Comparison of ENCODE assay signal across 10 cellular contexts in genomic region chr7:32299133-32299702, GRCh38.
DNase-seq lines count a peak whose midpoint lies in the region; ATAC-seq and TF ChIP-seq lines count a peak whose summit lies in the region.
"Had no signal": no experiment of that assay in that cellular context is flagged by ENCODE, and none has a peak within 500 bp of the region (broad histone marks: within the 10 kb centered on the region; RNA-seq: fewer than 3 reads in every experiment).

No MANE protein-coding gene starts in this region.

- H3K23ac ChIP-seq in mesenchymal stem cell (ENCODE audit: low read length in 2 of 2): no peak overlapping the region

- H3K9me3 ChIP-seq in mesenchymal stem cell (ENCODE audit: control insufficient read depth, low read length) (no peaks in the 10 kb centered on the region), upper lobe of left lung (no peaks in the 10 kb centered on the region)
- no peaks in the 10 kb centered on the region for H3K9me3 ChIP-seq in CD4-positive, alpha-beta T cell (ENCODE audit: control insufficient read depth, low read length)

- H3K79me1 ChIP-seq in mesenchymal stem cell (replicated peaks; ENCODE audit: low read length, poor library complexity, severe bottlenecking): no peaks in the 10 kb centered on the region

- no peaks in the 10 kb centered on the region for H3K9me3 Mint-ChIP-seq in activated CD8-positive, alpha-beta T cell treated with anti-CD3 and anti-CD28 coated beads, Interleukin-2, amount 10 ng/mL, durations not matched to agents 7 days and 5 days (ENCODE audit: insufficient read depth)
- no peaks in the 10 kb centered on the region for H3K9me3 Mint-ChIP-seq in activated CD8-positive, alpha-beta T cell treated with anti-CD3 and anti-CD28 coated beads for 36 hours
- no peaks in the 10 kb centered on the region for H3K9me3 Mint-ChIP-seq in dendritic cell treated with granulocyte-macrophage colony-stimulating factor and Interleukin-4, amounts not matched to agents 40 ng/mL and 50 ng/mL, for 4 days
- H3K9me3 Mint-ChIP-seq in CD4-positive, alpha-beta T cell: no peaks in the 10 kb centered on the region

- no peak overlapping the region for H4K8ac ChIP-seq in mesenchymal stem cell (ENCODE audit: low read length)

- TF ChIP-seq CTCF in activated CD8-positive, alpha-beta T cell treated with anti-CD3 and anti-CD28 coated beads for 36 hours (IDR thresholded peaks at IDR 0.05): no peak
- TF ChIP-seq CTCF in upper lobe of left lung (IDR thresholded peaks at IDR 0.05): no peak
- no peak for TF ChIP-seq CTCF in CD4-positive, alpha-beta T cell (IDR thresholded peaks at IDR 0.05)

- POLR2A ChIA-PET in activated CD8-positive, alpha-beta T cell treated with anti-CD3 and anti-CD28 coated beads, Interleukin-2, amount 10 ng/mL, durations not matched to agents 7 days and 5 days (lab: Charles Lee): no interaction called here
- POLR2A ChIA-PET in activated CD8-positive, alpha-beta T cell treated with anti-CD3 and anti-CD28 coated beads for 36 hours (lab: Charles Lee): no interaction called here
- POLR2A ChIA-PET in CD4-positive, alpha-beta T cell (lab: Charles Lee): no interaction called here

- peak overlapping the region; percentile 34 for H3K4me3 Mint-ChIP-seq in activated CD8-positive, alpha-beta T cell treated with anti-CD3 and anti-CD28 coated beads, Interleukin-2, amount 10 ng/mL, durations not matched to agents 7 days and 5 days
- no peak overlapping the region for H3K4me3 Mint-ChIP-seq in activated CD8-positive, alpha-beta T cell treated with anti-CD3 and anti-CD28 coated beads for 36 hours
- peak overlapping the region; percentile 54 for H3K4me3 Mint-ChIP-seq in dendritic cell treated with granulocyte-macrophage colony-stimulating factor and Interleukin-4, amounts not matched to agents 40 ng/mL and 50 ng/mL, for 4 days
- no peak overlapping the region for H3K4me3 Mint-ChIP-seq in CD4-positive, alpha-beta T cell

- no peak overlapping the region for H2BK15ac ChIP-seq in mesenchymal stem cell (ENCODE audit: low read depth, poor library complexity, severe bottlenecking)

- intact Hi-C loops in activated CD8-positive, alpha-beta T cell treated with anti-CD3 and anti-CD28 coated beads for 36 hours (cut with micrococcal nuclease): no loop called here
- intact Hi-C loops in dendritic cell treated with granulocyte-macrophage colony-stimulating factor and Interleukin-4, amounts not matched to agents 40 ng/mL and 50 ng/mL, for 4 days (cut with micrococcal nuclease): no loop called here
- intact Hi-C loops in CD4-positive, alpha-beta T cell (cut with DNase I, micrococcal nuclease): no loop called here

- H2BK120ac ChIP-seq in mesenchymal stem cell (ENCODE audit: low read depth, low read length): no peak overlapping the region

- no peak overlapping the region for H3K27ac ChIP-seq in mesenchymal stem cell (ENCODE audit: low read length, poor library complexity, severe bottlenecking)
- H3K27ac ChIP-seq in upper lobe of left lung: no peak overlapping the region
- H3K27ac ChIP-seq in CD4-positive, alpha-beta T cell (ENCODE audit: low read depth, low read length): no peak overlapping the region
- H3K27ac ChIP-seq: C4-2B had no signal

- peak overlapping the region; percentile 78 for H3K4me2 ChIP-seq in mesenchymal stem cell (ENCODE audit: low read length, poor library complexity, severe bottlenecking)

- no peaks in the 10 kb centered on the region for H3K36me3 ChIP-seq in mesenchymal stem cell (ENCODE audit: control insufficient read depth in 1 of 2, insufficient read depth in 2 of 2, low read depth in 1 of 2, low read length in 2 of 2)
- no peaks in the 10 kb centered on the region for H3K36me3 ChIP-seq in upper lobe of left lung

- H3K4ac ChIP-seq in mesenchymal stem cell (ENCODE audit: low read depth in 1 of 2, low read length in 2 of 2): no peak overlapping the region

- ATAC-seq in activated CD8-positive, alpha-beta T cell treated with anti-CD3 and anti-CD28 coated beads, Interleukin-2, amount 10 ng/mL, durations not matched to agents 7 days and 5 days: no peak
- no peak for ATAC-seq in activated CD8-positive, alpha-beta T cell treated with anti-CD3 and anti-CD28 coated beads for 36 hours
- peak in 1 of 2 donors; percentile 36 for ATAC-seq in upper lobe of left lung (ENCODE audit: low FRiP score in 2 of 2)
- ATAC-seq in CD4-positive, alpha-beta T cell (ENCODE audit: poor library complexity): no peak

- H3K4me1 Mint-ChIP-seq in activated CD8-positive, alpha-beta T cell treated with anti-CD3 and anti-CD28 coated beads, Interleukin-2, amount 10 ng/mL, durations not matched to agents 7 days and 5 days (ENCODE audit: low read depth): peaks cover 3% of the 10 kb centered on the region
- H3K4me1 Mint-ChIP-seq in activated CD8-positive, alpha-beta T cell treated with anti-CD3 and anti-CD28 coated beads for 36 hours (ENCODE audit: low read depth): peaks cover 10% of the 10 kb centered on the region
- H3K4me1 Mint-ChIP-seq in dendritic cell treated with granulocyte-macrophage colony-stimulating factor and Interleukin-4, amounts not matched to agents 40 ng/mL and 50 ng/mL, for 4 days (ENCODE audit: low read depth): peaks cover 13% of the 10 kb centered on the region
- H3K4me1 Mint-ChIP-seq in CD4-positive, alpha-beta T cell (ENCODE audit: low read depth): peaks cover 10% of the 10 kb centered on the region

- no peak for DNase-seq in activated CD8-positive, alpha-beta T cell treated with anti-CD3 and anti-CD28 coated beads, Interleukin-2, amount 10 ng/mL, durations not matched to agents 7 days and 5 days
- no peak for DNase-seq in activated CD8-positive, alpha-beta T cell treated with anti-CD3 and anti-CD28 coated beads for 36 hours
- peak; percentile 1 for DNase-seq in mesenchymal stem cell
- no peak for DNase-seq in upper lobe of left lung
- DNase-seq in ureter (ENCODE audit: low spot score): no peak
- DNase-seq in CD4-positive, alpha-beta T cell: no peak
- no peak for DNase-seq in activated effector memory CD4-positive, alpha-beta T cell treated with anti-CD3 and anti-CD28 coated beads, Interleukin-2, amount 50 U/mL, for 16 hours
- DNase-seq: HCEC 1CT had no signal

- CTCF ChIA-PET in activated CD8-positive, alpha-beta T cell treated with anti-CD3 and anti-CD28 coated beads, Interleukin-2, amount 10 ng/mL, durations not matched to agents 7 days and 5 days (lab: Charles Lee): no interaction called here
- CTCF ChIA-PET in activated CD8-positive, alpha-beta T cell treated with anti-CD3 and anti-CD28 coated beads for 36 hours (lab: Charles Lee): no interaction called here
- CTCF ChIA-PET in CD4-positive, alpha-beta T cell (lab: Charles Lee): no interaction called here

- peak overlapping the region; percentile 6 for H3K27ac Mint-ChIP-seq in activated CD8-positive, alpha-beta T cell treated with anti-CD3 and anti-CD28 coated beads, Interleukin-2, amount 10 ng/mL, durations not matched to agents 7 days and 5 days
- H3K27ac Mint-ChIP-seq in activated CD8-positive, alpha-beta T cell treated with anti-CD3 and anti-CD28 coated beads for 36 hours: no peak overlapping the region
- H3K27ac Mint-ChIP-seq in dendritic cell treated with granulocyte-macrophage colony-stimulating factor and Interleukin-4, amounts not matched to agents 40 ng/mL and 50 ng/mL, for 4 days: no peak overlapping the region
- no peak overlapping the region for H3K27ac Mint-ChIP-seq in CD4-positive, alpha-beta T cell

- WGBS in mesenchymal stem cell: 29% methylated on average over 17 of the region's 17 CpGs
- WGBS in upper lobe of left lung, 2 donors: 32 to 33% methylated on average over 12 to 17 of the region's 17 CpGs

- H3K36me3 Mint-ChIP-seq in activated CD8-positive, alpha-beta T cell treated with anti-CD3 and anti-CD28 coated beads, Interleukin-2, amount 10 ng/mL, durations not matched to agents 7 days and 5 days (ENCODE audit: low read depth): no peaks in the 10 kb centered on the region
- no peaks in the 10 kb centered on the region for H3K36me3 Mint-ChIP-seq in activated CD8-positive, alpha-beta T cell treated with anti-CD3 and anti-CD28 coated beads for 36 hours (ENCODE audit: low read depth)
- no peaks in the 10 kb centered on the region for H3K36me3 Mint-ChIP-seq in dendritic cell treated with granulocyte-macrophage colony-stimulating factor and Interleukin-4, amounts not matched to agents 40 ng/mL and 50 ng/mL, for 4 days (ENCODE audit: low read depth)
- no peaks in the 10 kb centered on the region for H3K36me3 Mint-ChIP-seq in CD4-positive, alpha-beta T cell (ENCODE audit: low read depth)

- no peak overlapping the region for H2BK12ac ChIP-seq in mesenchymal stem cell (ENCODE audit: low read length in 2 of 2)

- TF ChIP-seq EP300 in upper lobe of left lung (IDR thresholded peaks at IDR 0.05): no peak

- H2AK5ac ChIP-seq in mesenchymal stem cell (ENCODE audit: low read length, severe bottlenecking): no peak overlapping the region

- TF ChIP-seq POLR2A in upper lobe of left lung (IDR thresholded peaks at IDR 0.05): no peak

- H2BK5ac ChIP-seq in mesenchymal stem cell (ENCODE audit: low read depth, low read length, poor library complexity, severe bottlenecking): no peak overlapping the region

- H3K27me3 ChIP-seq in mesenchymal stem cell (ENCODE audit: control insufficient read depth in 1 of 2, insufficient read depth in 1 of 2, low read length in 2 of 2) (peaks cover 50 to 67% of the 10 kb centered on the region in 2 experiments), upper lobe of left lung (peaks cover 0 to 14% (median 9%) of the 10 kb centered on the region in 4 donors)
- peaks cover 42% of the 10 kb centered on the region for H3K27me3 ChIP-seq in CD4-positive, alpha-beta T cell (ENCODE audit: control insufficient read depth, insufficient read depth, low read length)

- H4K91ac ChIP-seq in mesenchymal stem cell (ENCODE audit: low read length): no peak overlapping the region

- H3K18ac ChIP-seq in mesenchymal stem cell (ENCODE audit: low read depth in 1 of 2, low read length in 2 of 2): no peak overlapping the region

- no peak overlapping the region for H3K14ac ChIP-seq in mesenchymal stem cell (ENCODE audit: low read length in 2 of 2)

- no peak overlapping the region for H2AFZ ChIP-seq in mesenchymal stem cell (ENCODE audit: low read depth, low read length)

- H3K9ac ChIP-seq in mesenchymal stem cell (ENCODE audit: low read length): no peak overlapping the region

- peaks cover 41% of the 10 kb centered on the region for H3K27me3 Mint-ChIP-seq in activated CD8-positive, alpha-beta T cell treated with anti-CD3 and anti-CD28 coated beads, Interleukin-2, amount 10 ng/mL, durations not matched to agents 7 days and 5 days (ENCODE audit: low read depth)
- H3K27me3 Mint-ChIP-seq in activated CD8-positive, alpha-beta T cell treated with anti-CD3 and anti-CD28 coated beads for 36 hours: peaks cover 33% of the 10 kb centered on the region
- H3K27me3 Mint-ChIP-seq in dendritic cell treated with granulocyte-macrophage colony-stimulating factor and Interleukin-4, amounts not matched to agents 40 ng/mL and 50 ng/mL, for 4 days: peaks cover 56% of the 10 kb centered on the region
- peaks cover 59% of the 10 kb centered on the region for H3K27me3 Mint-ChIP-seq in CD4-positive, alpha-beta T cell

- H3K4me3 ChIP-seq in mesenchymal stem cell (ENCODE audit: insufficient read depth in 1 of 2, low read depth in 1 of 2, low read length in 2 of 2) (peak overlapping the region in 1 of 2 experiments; percentile 74), upper lobe of left lung (peak overlapping the region in 3 of 4 donors; percentile 26 to 46 (median 38))

- H3K4me1 ChIP-seq in mesenchymal stem cell (ENCODE audit: control insufficient read depth, insufficient read depth, low read depth, low read length) (peaks cover 11% of the 10 kb centered on the region), upper lobe of left lung (peaks cover 10 to 15% (median 13%) of the 10 kb centered on the region in 4 donors)

Comparison
In these comparisons a context has a peak if more than half of its experiments do, and no peak if none do; other contexts are left out.
1. H3K4me3 Mint-ChIP-seq: peak in activated CD8-positive, alpha-beta T cell treated with anti-CD3 and anti-CD28 coated beads, Interleukin-2, amount 10 ng/mL, durations not matched to agents 7 days and 5 days (single experiment) and dendritic cell treated with granulocyte-macrophage colony-stimulating factor and Interleukin-4, amounts not matched to agents 40 ng/mL and 50 ng/mL, for 4 days (single experiment); none in activated CD8-positive, alpha-beta T cell treated with anti-CD3 and anti-CD28 coated beads for 36 hours (single experiment) and CD4-positive, alpha-beta T cell (single experiment).